In the genomic region with DNA sequence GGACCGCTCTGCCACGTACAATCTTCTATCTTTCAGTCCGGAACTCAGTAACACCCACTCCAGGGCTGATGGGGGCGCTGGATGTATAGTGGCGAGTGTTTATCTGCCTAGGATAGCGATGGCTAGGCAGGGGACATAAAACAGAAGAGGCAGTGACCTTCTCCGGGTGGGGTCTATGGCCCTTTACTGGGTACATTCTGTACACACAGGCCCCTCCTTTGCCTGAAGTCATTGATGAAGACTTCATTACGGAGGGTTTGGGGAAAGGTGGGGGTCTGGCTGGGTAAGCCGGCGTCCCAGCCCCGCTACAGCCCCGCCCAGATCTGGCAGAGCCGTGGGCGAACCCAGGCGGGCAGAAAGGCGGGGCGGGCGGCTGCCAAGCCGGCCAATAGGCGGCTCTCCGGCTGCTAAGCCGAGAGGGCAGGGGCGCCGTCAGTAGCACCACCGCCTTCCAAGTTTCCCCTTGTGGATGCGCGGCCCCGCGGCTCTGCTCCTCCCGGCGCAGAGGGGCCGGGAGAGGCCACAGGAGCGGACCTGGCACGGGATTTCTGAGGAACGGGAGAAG, we compare ENCODE assay signal across 1 cellular context.
A peak's percentile ranks its signal among the peaks of the same experiment; 100 is the strongest.
TF ChIP-seq lines count a peak whose summit lies in the region.

A gene with protein sequence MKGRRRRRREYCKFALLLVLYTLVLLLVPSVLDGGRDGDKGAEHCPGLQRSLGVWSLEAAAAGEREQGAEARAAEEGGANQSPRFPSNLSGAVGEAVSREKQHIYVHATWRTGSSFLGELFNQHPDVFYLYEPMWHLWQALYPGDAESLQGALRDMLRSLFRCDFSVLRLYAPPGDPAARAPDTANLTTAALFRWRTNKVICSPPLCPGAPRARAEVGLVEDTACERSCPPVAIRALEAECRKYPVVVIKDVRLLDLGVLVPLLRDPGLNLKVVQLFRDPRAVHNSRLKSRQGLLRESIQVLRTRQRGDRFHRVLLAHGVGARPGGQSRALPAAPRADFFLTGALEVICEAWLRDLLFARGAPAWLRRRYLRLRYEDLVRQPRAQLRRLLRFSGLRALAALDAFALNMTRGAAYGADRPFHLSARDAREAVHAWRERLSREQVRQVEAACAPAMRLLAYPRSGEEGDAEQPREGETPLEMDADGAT (plus strand): TSS at position 435 of the 565 bp plus-strand sequence. CDS start 167 bp downstream, outside the sequence.

TF ChIP-seq in HepG2, 621 proteins besides CTCF, POLR2A, EP300 and RAD21 (continued from another document and continues in another):
- TF ChIP-seq, protein P1, sequence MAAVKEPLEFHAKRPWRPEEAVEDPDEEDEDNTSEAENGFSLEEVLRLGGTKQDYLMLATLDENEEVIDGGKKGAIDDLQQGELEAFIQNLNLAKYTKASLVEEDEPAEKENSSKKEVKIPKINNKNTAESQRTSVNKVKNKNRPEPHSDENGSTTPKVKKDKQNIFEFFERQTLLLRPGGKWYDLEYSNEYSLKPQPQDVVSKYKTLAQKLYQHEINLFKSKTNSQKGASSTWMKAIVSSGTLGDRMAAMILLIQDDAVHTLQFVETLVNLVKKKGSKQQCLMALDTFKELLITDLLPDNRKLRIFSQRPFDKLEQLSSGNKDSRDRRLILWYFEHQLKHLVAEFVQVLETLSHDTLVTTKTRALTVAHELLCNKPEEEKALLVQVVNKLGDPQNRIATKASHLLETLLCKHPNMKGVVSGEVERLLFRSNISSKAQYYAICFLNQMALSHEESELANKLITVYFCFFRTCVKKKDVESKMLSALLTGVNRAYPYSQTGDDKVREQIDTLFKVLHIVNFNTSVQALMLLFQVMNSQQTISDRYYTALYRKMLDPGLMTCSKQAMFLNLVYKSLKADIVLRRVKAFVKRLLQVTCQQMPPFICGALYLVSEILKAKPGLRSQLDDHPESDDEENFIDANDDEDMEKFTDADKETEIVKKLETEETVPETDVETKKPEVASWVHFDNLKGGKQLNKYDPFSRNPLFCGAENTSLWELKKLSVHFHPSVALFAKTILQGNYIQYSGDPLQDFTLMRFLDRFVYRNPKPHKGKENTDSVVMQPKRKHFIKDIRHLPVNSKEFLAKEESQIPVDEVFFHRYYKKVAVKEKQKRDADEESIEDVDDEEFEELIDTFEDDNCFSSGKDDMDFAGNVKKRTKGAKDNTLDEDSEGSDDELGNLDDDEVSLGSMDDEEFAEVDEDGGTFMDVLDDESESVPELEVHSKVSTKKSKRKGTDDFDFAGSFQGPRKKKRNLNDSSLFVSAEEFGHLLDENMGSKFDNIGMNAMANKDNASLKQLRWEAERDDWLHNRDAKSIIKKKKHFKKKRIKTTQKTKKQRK (IDR thresholded peaks at IDR 0.05; ENCODE audit: low read length): no peak
- TF ChIP-seq ZNF557 (CRISPR knock-in tag; IDR thresholded peaks at IDR 0.05) (no peak), MTF2 (CRISPR knock-in tag; IDR thresholded peaks at IDR 0.05; ENCODE audit: borderline replicate concordance) (no peak), NFATC3 (CRISPR knock-in tag; IDR thresholded peaks at IDR 0.05) (no peak), CENPT (CRISPR knock-in tag; IDR thresholded peaks at IDR 0.05; ENCODE audit: low read depth) (no peak), NFE2 (CRISPR knock-in tag; IDR thresholded peaks at IDR 0.05) (no peak), ZNF747 (CRISPR knock-in tag; IDR thresholded peaks at IDR 0.05; ENCODE audit: borderline replicate concordance) (no peak), RCOR2 (CRISPR knock-in tag; IDR thresholded peaks at IDR 0.05) (no peak), CCDC6 (CRISPR knock-in tag; IDR thresholded peaks at IDR 0.05) (no peak), ZSCAN29 (CRISPR knock-in tag; conservative IDR thresholded peaks at IDR 0.05) (no peak), ZNF556 (CRISPR knock-in tag; IDR thresholded peaks at IDR 0.05; ENCODE audit: borderline replicate concordance) (no peak), ZNF572 (CRISPR knock-in tag; IDR thresholded peaks at IDR 0.05) (no peak), MATR3 (CRISPR knock-in tag; IDR thresholded peaks at IDR 0.05) (no peak), STAG1 (CRISPR knock-in tag; IDR thresholded peaks at IDR 0.05) (peak; percentile 27; the same call in 1 of the 2 replicates), HES4 (CRISPR knock-in tag; IDR thresholded peaks at IDR 0.05; ENCODE audit: borderline replicate concordance) (no peak), HHEX (CRISPR knock-in tag; IDR thresholded peaks at IDR 0.05) (no peak), SNRNP70 (IDR thresholded peaks at IDR 0.05; ENCODE audit: low read depth, low read length) (no peak), ZNF530 (CRISPR knock-in tag; IDR thresholded peaks at IDR 0.05; ENCODE audit: low read depth) (no peak), ZBTB8A (CRISPR knock-in tag; IDR thresholded peaks at IDR 0.05; ENCODE audit: borderline replicate concordance, low read depth) (no peak), ZNF451 (CRISPR knock-in tag; IDR thresholded peaks at IDR 0.05) (no peak), ZSCAN12 (CRISPR knock-in tag; IDR thresholded peaks at IDR 0.05) (no peak), PPARG (CRISPR knock-in tag; conservative IDR thresholded peaks at IDR 0.05) (no peak), ZNF746 (CRISPR knock-in tag; IDR thresholded peaks at IDR 0.05) (no peak)
- TF ChIP-seq, protein P2, sequence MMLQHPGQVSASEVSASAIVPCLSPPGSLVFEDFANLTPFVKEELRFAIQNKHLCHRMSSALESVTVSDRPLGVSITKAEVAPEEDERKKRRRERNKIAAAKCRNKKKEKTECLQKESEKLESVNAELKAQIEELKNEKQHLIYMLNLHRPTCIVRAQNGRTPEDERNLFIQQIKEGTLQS (CRISPR knock-in tag; IDR thresholded peaks at IDR 0.05): no peak
- TF ChIP-seq, protein P3, sequence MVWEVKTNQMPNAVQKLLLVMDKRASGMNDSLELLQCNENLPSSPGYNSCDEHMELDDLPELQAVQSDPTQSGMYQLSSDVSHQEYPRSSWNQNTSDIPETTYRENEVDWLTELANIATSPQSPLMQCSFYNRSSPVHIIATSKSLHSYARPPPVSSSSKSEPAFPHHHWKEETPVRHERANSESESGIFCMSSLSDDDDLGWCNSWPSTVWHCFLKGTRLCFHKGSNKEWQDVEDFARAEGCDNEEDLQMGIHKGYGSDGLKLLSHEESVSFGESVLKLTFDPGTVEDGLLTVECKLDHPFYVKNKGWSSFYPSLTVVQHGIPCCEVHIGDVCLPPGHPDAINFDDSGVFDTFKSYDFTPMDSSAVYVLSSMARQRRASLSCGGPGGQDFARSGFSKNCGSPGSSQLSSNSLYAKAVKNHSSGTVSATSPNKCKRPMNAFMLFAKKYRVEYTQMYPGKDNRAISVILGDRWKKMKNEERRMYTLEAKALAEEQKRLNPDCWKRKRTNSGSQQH (CRISPR knock-in tag; IDR thresholded peaks at IDR 0.05; ENCODE audit: low read depth): no peak
- TF ChIP-seq, protein P4, sequence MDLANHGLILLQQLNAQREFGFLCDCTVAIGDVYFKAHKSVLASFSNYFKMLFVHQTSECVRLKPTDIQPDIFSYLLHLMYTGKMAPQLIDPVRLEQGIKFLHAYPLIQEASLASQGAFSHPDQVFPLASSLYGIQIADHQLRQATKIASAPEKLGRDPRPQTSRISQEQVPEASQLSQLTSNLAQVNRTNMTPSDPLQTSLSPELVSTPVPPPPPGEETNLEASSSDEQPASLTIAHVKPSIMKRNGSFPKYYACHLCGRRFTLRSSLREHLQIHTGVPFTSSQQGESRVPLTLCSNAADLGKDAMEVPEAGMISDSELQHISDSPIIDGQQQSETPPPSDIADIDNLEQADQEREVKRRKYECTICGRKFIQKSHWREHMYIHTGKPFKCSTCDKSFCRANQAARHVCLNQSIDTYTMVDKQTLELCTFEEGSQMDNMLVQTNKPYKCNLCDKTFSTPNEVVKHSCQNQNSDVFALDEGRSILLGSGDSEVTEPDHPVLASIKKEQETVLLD (CRISPR knock-in tag; IDR thresholded peaks at IDR 0.05; ENCODE audit: low read depth): no peak
- TF ChIP-seq, protein P5, sequence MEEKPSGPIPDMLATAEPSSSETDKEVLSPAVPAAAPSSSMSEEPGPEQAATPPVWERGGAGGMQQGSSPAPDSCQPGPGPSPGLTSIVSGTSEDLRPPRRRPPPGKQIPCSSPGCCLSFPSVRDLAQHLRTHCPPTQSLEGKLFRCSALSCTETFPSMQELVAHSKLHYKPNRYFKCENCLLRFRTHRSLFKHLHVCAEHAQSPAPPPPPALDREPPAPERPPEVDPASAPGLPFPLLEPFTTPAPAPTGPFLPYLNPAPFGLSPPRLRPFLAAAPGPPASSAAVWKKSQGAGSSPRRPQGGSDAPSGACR (CRISPR knock-in tag; IDR thresholded peaks at IDR 0.05): 0 out of 2 replicates have a peak, but pooled peaks have one; percentile 18
- TF ChIP-seq, protein P6, sequence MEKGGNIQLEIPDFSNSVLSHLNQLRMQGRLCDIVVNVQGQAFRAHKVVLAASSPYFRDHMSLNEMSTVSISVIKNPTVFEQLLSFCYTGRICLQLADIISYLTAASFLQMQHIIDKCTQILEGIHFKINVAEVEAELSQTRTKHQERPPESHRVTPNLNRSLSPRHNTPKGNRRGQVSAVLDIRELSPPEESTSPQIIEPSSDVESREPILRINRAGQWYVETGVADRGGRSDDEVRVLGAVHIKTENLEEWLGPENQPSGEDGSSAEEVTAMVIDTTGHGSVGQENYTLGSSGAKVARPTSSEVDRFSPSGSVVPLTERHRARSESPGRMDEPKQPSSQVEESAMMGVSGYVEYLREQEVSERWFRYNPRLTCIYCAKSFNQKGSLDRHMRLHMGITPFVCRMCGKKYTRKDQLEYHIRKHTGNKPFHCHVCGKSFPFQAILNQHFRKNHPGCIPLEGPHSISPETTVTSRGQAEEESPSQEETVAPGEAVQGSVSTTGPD (CRISPR knock-in tag; IDR thresholded peaks at IDR 0.05): peak; percentile 65; the same call in 1 of the 2 replicates
- TF ChIP-seq, protein P7, sequence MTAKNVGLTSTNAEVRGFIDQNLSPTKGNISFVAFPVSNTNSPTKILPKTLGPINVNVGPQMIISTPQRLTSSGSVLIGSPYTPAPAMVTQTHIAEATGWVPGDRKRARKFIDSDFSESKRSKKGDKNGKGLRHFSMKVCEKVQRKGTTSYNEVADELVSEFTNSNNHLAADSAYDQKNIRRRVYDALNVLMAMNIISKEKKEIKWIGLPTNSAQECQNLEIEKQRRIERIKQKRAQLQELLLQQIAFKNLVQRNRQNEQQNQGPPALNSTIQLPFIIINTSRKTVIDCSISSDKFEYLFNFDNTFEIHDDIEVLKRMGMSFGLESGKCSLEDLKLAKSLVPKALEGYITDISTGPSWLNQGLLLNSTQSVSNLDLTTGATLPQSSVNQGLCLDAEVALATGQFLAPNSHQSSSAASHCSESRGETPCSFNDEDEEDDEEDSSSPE (CRISPR knock-in tag; IDR thresholded peaks at IDR 0.05): no peak
- TF ChIP-seq, protein P8, sequence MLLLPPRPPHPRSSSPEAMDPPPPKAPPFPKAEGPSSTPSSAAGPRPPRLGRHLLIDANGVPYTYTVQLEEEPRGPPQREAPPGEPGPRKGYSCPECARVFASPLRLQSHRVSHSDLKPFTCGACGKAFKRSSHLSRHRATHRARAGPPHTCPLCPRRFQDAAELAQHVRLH (CRISPR knock-in tag; IDR thresholded peaks at IDR 0.05; ENCODE audit: borderline replicate concordance, low read depth): no peak
- TF ChIP-seq, protein P9, sequence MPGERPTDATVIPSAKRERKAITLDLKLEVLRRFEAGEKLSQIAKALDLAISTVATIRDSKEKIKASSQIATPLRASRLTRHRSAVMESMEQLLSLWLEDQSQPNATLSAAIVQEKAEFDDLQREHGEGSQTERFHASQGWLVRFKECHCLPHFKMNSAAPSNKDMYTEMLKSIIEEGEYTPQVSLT (CRISPR knock-in tag; IDR thresholded peaks at IDR 0.05; ENCODE audit: borderline replicate concordance, low read depth): no peak
- TF ChIP-seq, protein P10, sequence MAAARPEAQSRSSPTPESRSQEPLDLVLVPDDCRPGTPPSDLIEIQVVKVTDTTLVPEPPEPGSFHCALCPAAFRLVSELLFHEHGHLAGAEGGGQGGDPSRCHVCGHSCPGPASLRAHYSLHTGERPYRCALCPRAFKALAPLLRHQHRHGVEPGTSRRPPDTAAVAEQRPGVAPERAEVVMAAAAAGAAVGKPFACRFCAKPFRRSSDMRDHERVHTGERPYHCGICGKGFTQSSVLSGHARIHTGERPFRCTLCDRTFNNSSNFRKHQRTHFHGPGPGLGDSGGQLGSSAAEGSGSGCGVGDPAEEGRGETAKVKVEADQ (CRISPR knock-in tag; IDR thresholded peaks at IDR 0.05; ENCODE audit: borderline replicate concordance): no peak
- TF ChIP-seq, protein P11, sequence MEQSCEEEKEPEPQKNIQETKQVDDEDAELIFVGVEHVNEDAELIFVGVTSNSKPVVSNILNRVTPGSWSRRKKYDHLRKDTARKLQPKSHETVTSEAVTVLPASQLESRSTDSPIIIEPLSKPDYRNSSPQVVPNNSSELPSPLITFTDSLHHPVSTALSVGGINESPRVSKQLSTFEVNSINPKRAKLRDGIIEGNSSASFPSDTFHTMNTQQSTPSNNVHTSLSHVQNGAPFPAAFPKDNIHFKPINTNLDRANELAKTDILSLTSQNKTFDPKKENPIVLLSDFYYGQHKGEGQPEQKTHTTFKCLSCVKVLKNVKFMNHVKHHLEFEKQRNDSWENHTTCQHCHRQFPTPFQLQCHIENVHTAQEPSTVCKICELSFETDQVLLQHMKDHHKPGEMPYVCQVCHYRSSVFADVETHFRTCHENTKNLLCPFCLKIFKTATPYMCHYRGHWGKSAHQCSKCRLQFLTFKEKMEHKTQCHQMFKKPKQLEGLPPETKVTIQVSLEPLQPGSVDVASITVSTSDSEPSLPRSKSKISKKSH (CRISPR knock-in tag; IDR thresholded peaks at IDR 0.05; ENCODE audit: borderline replicate concordance): no peak
